In genomic region chr17:80503921-80504320, GRCh38 we compare ENCODE assay signal across 27 cellular contexts. TPM values are rescaled to one million over a fixed set of nuclear protein-coding genes. Genes with fewer than 3 reads are reported as not detected.
"Had no signal": no experiment of that assay in that cellular context is flagged by ENCODE, and none has a peak within 500 bp of the region (broad histone marks: within the 10 kb centered on the region; RNA-seq: fewer than 3 reads in every experiment).

No MANE protein-coding gene starts in this region.

- H3K9ac ChIP-seq: neural progenitor cell had no signal

- ATAC-seq: left colon; natural killer cell; pancreas; right cardiac atrium; stimulated activated memory B cell treated with anti-CD40 and anti-IgM and Interleukin-4, amounts not matched to agents 10 μg/mL and 1 μg/mL and 100 μg/mL, for 72 hours; stimulated activated naive CD8-positive, alpha-beta T cell treated with anti-CD3 and anti-CD28 coated beads, Interleukin-15, amount 100 ng/mL, for 72 hours had no signal

- H3K4me2 ChIP-seq: neural progenitor cell had no signal

- H3K36me3 ChIP-seq: left ventricle myocardium inferior, neural progenitor cell, pancreas, prostate gland, sigmoid colon, spleen, tibial nerve, uterus had no signal

- H2AFZ ChIP-seq: neural progenitor cell had no signal

- H3K27me3 ChIP-seq: pancreas, sigmoid colon, uterus had no signal

- H3K4me3 ChIP-seq: left ventricle myocardium inferior, lung, neural progenitor cell, pancreas, prostate gland, sigmoid colon, spleen, tibial nerve, uterus had no signal

- DNase-seq: hypothalamus; immature natural killer cell; kidney; left colon; left ventricle myocardium inferior; mesendoderm; naive B cell; natural killer cell; nephron progenitor cell; pancreas; retina; right cardiac atrium; sigmoid colon; small intestine; spleen; stimulated activated CD4-positive, alpha-beta T cell treated with anti-CD3 and anti-CD28 coated beads, Interleukin-4, amount 100 ng/mL, for 24 hours; stimulated activated CD8-positive, alpha-beta memory T cell treated with anti-CD3 and anti-CD28 coated beads, Interleukin-4, amount 100 ng/mL, for 48 hours; stimulated activated naive CD4-positive, alpha-beta T cell treated with Interleukin-2 at 50 U/mL for 16 hours; stimulated activated naive CD8-positive, alpha-beta T cell treated with anti-CD3 and anti-CD28 coated beads, Interleukin-15, amount 100 ng/mL, for 72 hours; substantia nigra; uterus had no signal

- H3K27ac ChIP-seq: left ventricle myocardium inferior, neural progenitor cell, pancreas, prostate gland, spleen, tibial nerve, uterus had no signal

- FAIRE-seq: islet of Langerhans, kidney, pancreas, small intestine had no signal

- H3K9me3 ChIP-seq: left ventricle myocardium inferior, pancreas, prostate gland, sigmoid colon, spleen, tibial nerve, uterus had no signal

- H3K4me1 ChIP-seq: left ventricle myocardium inferior, neural progenitor cell, pancreas, prostate gland had no signal

RNA-seq across cellular contexts. Expression of gene NPTX1, which starts 27.5 kb away (rescaled TPM):
- total RNA-seq: left ventricle myocardium inferior, right cardiac atrium had no signal
